In the genomic region with DNA sequence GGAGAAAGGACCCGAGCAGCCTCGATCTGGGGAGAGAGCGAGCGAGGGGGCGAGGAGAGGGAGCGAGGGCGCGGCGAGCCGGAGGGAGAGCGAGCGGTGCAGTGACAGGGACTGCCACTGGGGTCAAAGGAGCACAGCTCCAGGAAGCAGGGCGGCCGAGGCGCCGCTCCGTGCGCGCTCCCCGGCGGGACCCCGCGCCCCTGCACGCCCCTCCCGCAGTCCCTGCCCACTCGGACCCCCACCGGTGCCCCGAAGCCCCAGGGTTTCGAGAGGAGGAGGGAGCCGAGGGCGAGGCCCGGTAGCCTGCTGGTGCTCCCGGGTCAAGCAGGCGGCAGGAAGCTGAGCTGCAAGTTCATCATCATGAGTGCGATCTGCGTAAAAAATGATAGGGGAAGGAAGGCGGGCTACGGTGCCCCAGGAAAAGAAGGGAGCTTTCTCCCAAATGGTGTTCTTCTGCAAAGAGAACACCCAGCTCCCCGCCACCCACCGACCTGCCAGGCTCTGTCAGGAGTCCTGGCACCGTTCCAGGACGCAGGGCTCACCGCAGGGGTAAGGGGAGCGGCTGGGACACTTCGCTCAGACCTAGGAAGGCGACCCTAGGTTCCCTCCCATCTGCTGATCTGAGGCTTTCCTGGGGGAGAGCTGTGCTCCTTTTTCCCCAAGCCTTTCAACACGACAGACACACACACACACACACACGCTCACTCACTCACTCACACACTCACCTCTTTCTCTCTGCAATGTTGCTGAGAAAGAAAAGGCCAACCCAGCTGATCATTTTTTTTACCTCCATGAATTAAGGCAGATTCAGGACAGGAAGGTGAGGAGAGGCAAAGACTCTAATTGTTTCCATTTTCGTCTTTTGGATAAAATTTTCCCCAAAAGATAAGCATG, we compare ENCODE assay signal across 9 cellular contexts. TPM values are rescaled to one million over a fixed set of nuclear protein-coding genes. Genes with fewer than 3 reads are reported as not detected.
DNase-seq lines count a peak whose midpoint lies in the region; ATAC-seq and TF ChIP-seq lines count a peak whose summit lies in the region.
"Had no signal": no experiment of that assay in that cellular context is flagged by ENCODE, and none has a peak within 500 bp of the region (broad histone marks: within the 10 kb centered on the region; RNA-seq: fewer than 3 reads in every experiment).

A gene with protein sequence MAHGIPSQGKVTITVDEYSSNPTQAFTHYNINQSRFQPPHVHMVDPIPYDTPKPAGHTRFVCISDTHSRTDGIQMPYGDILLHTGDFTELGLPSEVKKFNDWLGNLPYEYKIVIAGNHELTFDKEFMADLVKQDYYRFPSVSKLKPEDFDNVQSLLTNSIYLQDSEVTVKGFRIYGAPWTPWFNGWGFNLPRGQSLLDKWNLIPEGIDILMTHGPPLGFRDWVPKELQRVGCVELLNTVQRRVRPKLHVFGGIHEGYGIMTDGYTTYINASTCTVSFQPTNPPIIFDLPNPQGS (minus strand): TSS at position 103 of the 894 bp plus-strand sequence. CDS start 5,980 bp downstream, outside the sequence.

- H2AFZ ChIP-seq in GM23248 (peak within 1 kb of the TSS; percentile 49), MM.1S (ENCODE audit: low read length) (peak within 1 kb of the TSS; percentile 84)

- H3K4me1 ChIP-seq in GM23248 (ENCODE audit: insufficient read depth) = no peaks in the 10 kb centered on the region
- no peaks in the 10 kb centered on the region for H3K4me1 ChIP-seq in MM.1S (ENCODE audit: low read length)
- peaks cover 0 to 3% of the 10 kb centered on the region in 2 donors for H3K4me1 ChIP-seq in ascending aorta
- peaks cover 5% of the 10 kb centered on the region for H3K4me1 ChIP-seq in iPS-15b (ENCODE audit: control insufficient read depth, insufficient read depth, low read length)
- H3K4me1 ChIP-seq in skeletal muscle satellite cell (ENCODE audit: control insufficient read depth, insufficient read depth, low read length) = no peaks in the 10 kb centered on the region

- H3K9me3 ChIP-seq in GM23248 (ENCODE audit: low read depth) (no peaks in the 10 kb centered on the region), MM.1S (replicated peaks; ENCODE audit: insufficient read depth, low read length) (no peaks in the 10 kb centered on the region), ascending aorta (no peaks in the 10 kb centered on the region), iPS-15b (ENCODE audit: control insufficient read depth, insufficient read depth, low read length) (no peaks in the 10 kb centered on the region), skeletal muscle satellite cell (replicated peaks; ENCODE audit: low read length) (no peaks in the 10 kb centered on the region)

- intact Hi-C loops in ascending aorta (cut with DNase I) = loop anchor here (5.0 to 10.0 kb wide), 5 partner anchors 34 to 918 kb away; a partner anchor contains a TSS

- H3K79me2 ChIP-seq in GM23248 (ENCODE audit: insufficient read depth) (no peaks in the 10 kb centered on the region), MM.1S (ENCODE audit: low read length) (no peaks in the 10 kb centered on the region)

- H3K36me3 ChIP-seq in GM23248 (ENCODE audit: low read depth) (no peaks in the 10 kb centered on the region), MM.1S (replicated peaks; ENCODE audit: insufficient read depth, low read length) (no peaks in the 10 kb centered on the region), ascending aorta (no peaks in the 10 kb centered on the region), iPS-15b (ENCODE audit: control insufficient read depth, insufficient read depth, low read length) (no peaks in the 10 kb centered on the region), skeletal muscle satellite cell (ENCODE audit: insufficient read depth, low read length) (no peaks in the 10 kb centered on the region)

- in situ Hi-C loops in GM23248 (cut with MboI) = no loop called here

- H3F3A ChIP-seq in GM23248 (ENCODE audit: insufficient read depth) (no peaks in the 10 kb centered on the region), MM.1S (ENCODE audit: insufficient read depth, low read length) (no peaks in the 10 kb centered on the region)

- H3K4me2 ChIP-seq in GM23248 (ENCODE audit: unreplicated experiment) = peak within 1 kb of the TSS; percentile 68
- peak within 1 kb of the TSS; percentile 62 for H3K4me2 ChIP-seq in MM.1S (ENCODE audit: low read depth, low read length)
- H3K4me2 ChIP-seq in skeletal muscle satellite cell (ENCODE audit: low read length) = peak within 1 kb of the TSS; percentile 69

- H4K20me1 ChIP-seq in GM23248 (ENCODE audit: insufficient read depth) (no peaks in the 10 kb centered on the region), MM.1S (ENCODE audit: insufficient read depth, low read length) (no peaks in the 10 kb centered on the region)

- WGBS in GM23248 (ENCODE audit: low coverage in 1 of 2, low lambda C conversion rate in 2 of 2, missing lambda C conversion rate in 2 of 2), 2 experiments = 11 to 23% methylated on average over 18 to 46 of the region's 49 CpGs

- H3K27ac ChIP-seq in GM23248 (no peak within 1 kb of the TSS), MM.1S (ENCODE audit: low read length) (no peak within 1 kb of the TSS), ascending aorta (peak within 1 kb of the TSS; percentile 81 to 98)

- H3K4me3 ChIP-seq in GM23248 (peak within 1 kb of the TSS; percentile 39), MM.1S (ENCODE audit: low read length) (peak within 1 kb of the TSS; percentile 60), ascending aorta (peak within 1 kb of the TSS; percentile 88 to 96), iPS-15b (ENCODE audit: low read depth, low read length) (peak within 1 kb of the TSS; percentile 84), skeletal muscle satellite cell (ENCODE audit: low read length) (peak within 1 kb of the TSS; percentile 49)

- TF ChIP-seq CTCF in MM.1S (IDR thresholded peaks at IDR 0.05; ENCODE audit: low read length) (peak; percentile 53), ascending aorta (IDR thresholded peaks at IDR 0.05) (peak; percentile 42 to 62 (median 49))

- peaks cover 63% of the 10 kb centered on the region for H3K27me3 ChIP-seq in GM23248 (replicated peaks; ENCODE audit: insufficient read depth)
- H3K27me3 ChIP-seq in MM.1S (replicated peaks; ENCODE audit: insufficient read depth, low read length) = peaks cover 13% of the 10 kb centered on the region
- H3K27me3 ChIP-seq in ascending aorta = no peaks in the 10 kb centered on the region
- peaks cover 38% of the 10 kb centered on the region for H3K27me3 ChIP-seq in iPS-15b (ENCODE audit: control insufficient read depth, insufficient read depth, low read length)
- H3K27me3 ChIP-seq in skeletal muscle satellite cell (ENCODE audit: control insufficient read depth, insufficient read depth, low read length) = peaks cover 49% of the 10 kb centered on the region

- H3K9ac ChIP-seq in GM23248 (no peak within 1 kb of the TSS), MM.1S (ENCODE audit: low read length) (peak within 1 kb of the TSS; percentile 6; the same call in 1 of the 2 replicates), iPS-15b (ENCODE audit: low read depth, low read length) (peak within 1 kb of the TSS; percentile 65), skeletal muscle satellite cell (ENCODE audit: low read depth, low read length) (no peak within 1 kb of the TSS)

- peak; percentile 41 to 63 for ATAC-seq in activated CD4-positive, CD25-positive, alpha-beta regulatory T cell treated with anti-CD3 and anti-CD28 coated beads, Interleukin-2, amount 50 U/mL, for 24 hours

- DNase-seq in activated CD4-positive, CD25-positive, alpha-beta regulatory T cell (lab: John Stamatoyannopoulos, UW) = no peak
- DNase-seq in GM23248 (peak; percentile 17), MM.1S (peak; percentile 56), ascending aorta (ENCODE audit: low spot score in 2 of 2) (peak in 1 of 2 donors; percentile 73), medulla oblongata (ENCODE audit: extremely low spot score) (no peak)

- H3K9me2 ChIP-seq in GM23248 (ENCODE audit: insufficient read depth) = no peaks in the 10 kb centered on the region
- H3K9me2 ChIP-seq in MM.1S (replicated peaks; ENCODE audit: insufficient read depth, low read length) = no peaks in the 10 kb centered on the region

RNA-seq across cellular contexts. Expression of the gene that starts here (rescaled TPM):
- not detected in 2 replicates for total RNA-seq in GM23248 (2014; rRNA removed; shearing (Covaris generic))
- polyA plus RNA-seq in GM23248 (2016; fragmentation: Nextera tagmentation; extraction: Ambion mirVana) = not detected in 2 replicates
- total RNA-seq in ascending aorta = 5.3 TPM
- total RNA-seq in skeletal muscle satellite cell (2012; rRNA removed) = not detected in 2 replicates
- total RNA-seq: glomerular endothelial cell had no signal

Comparison
In these comparisons a context has a peak if more than half of its experiments do, and no peak if none do; other contexts are left out.
1. Peak in DNase-seq, H3K4me3 ChIP-seq and H3K4me2 ChIP-seq in GM23248; RNA of the gene not detected or under 1 TPM.
2. H3K27ac ChIP-seq: peak in ascending aorta (2 of 2); none in GM23248 (single experiment) and MM.1S (single experiment).
3. H3K4me3 ChIP-seq: peak in every context shown above with its lines; median percentile 92 in ascending aorta; 84 in iPS-15b; 60 in MM.1S; 49 in skeletal muscle satellite cell; 39 in GM23248.
4. H3K9ac ChIP-seq: peak in MM.1S (single experiment) and iPS-15b (single experiment); none in GM23248 (single experiment) and skeletal muscle satellite cell (single experiment).
5. Peak in every context shown above with its lines, with median percentiles within 50 percentile points of each other: H3K4me2 ChIP-seq.